9 cellular contexts compared by ENCODE assay signal in genomic region chr7:141674702-141675101, GRCh38. TPM values are rescaled to one million over a fixed set of nuclear protein-coding genes. Genes with fewer than 3 reads are reported as not detected.
DNase-seq lines count a peak whose midpoint lies in the region; ATAC-seq lines count a peak whose summit lies in the region.
"Had no signal": no experiment of that assay in that cellular context is flagged by ENCODE, and none has a peak within 500 bp of the region (broad histone marks: within the 10 kb centered on the region; RNA-seq: fewer than 3 reads in every experiment).

No MANE protein-coding gene starts in this region.

- H3K4me1 Mint-ChIP-seq in activated CD4-positive, alpha-beta T cell treated with anti-CD3 and anti-CD28 coated beads for 36 hours = peaks cover 22% of the 10 kb centered on the region
- H3K4me1 Mint-ChIP-seq in activated CD8-positive, alpha-beta T cell treated with anti-CD3 and anti-CD28 coated beads, Interleukin-2, amount 10 ng/mL, durations not matched to agents 7 days and 5 days (ENCODE audit: low read depth) = peaks cover 18% of the 10 kb centered on the region

- H3K36me3 Mint-ChIP-seq in activated CD4-positive, alpha-beta T cell treated with anti-CD3 and anti-CD28 coated beads for 36 hours (ENCODE audit: low read depth) = peaks cover 18% of the 10 kb centered on the region
- peaks cover 32% of the 10 kb centered on the region for H3K36me3 Mint-ChIP-seq in activated CD8-positive, alpha-beta T cell treated with anti-CD3 and anti-CD28 coated beads, Interleukin-2, amount 10 ng/mL, durations not matched to agents 7 days and 5 days (ENCODE audit: low read depth)

- no peak overlapping the region for H3K27ac Mint-ChIP-seq in activated CD4-positive, alpha-beta T cell treated with anti-CD3 and anti-CD28 coated beads for 36 hours
- no peak overlapping the region for H3K27ac Mint-ChIP-seq in activated CD8-positive, alpha-beta T cell treated with anti-CD3 and anti-CD28 coated beads, Interleukin-2, amount 10 ng/mL, durations not matched to agents 7 days and 5 days

- H3K4me3 Mint-ChIP-seq in activated CD4-positive, alpha-beta T cell treated with anti-CD3 and anti-CD28 coated beads for 36 hours = no peak overlapping the region
- no peak overlapping the region for H3K4me3 Mint-ChIP-seq in activated CD8-positive, alpha-beta T cell treated with anti-CD3 and anti-CD28 coated beads, Interleukin-2, amount 10 ng/mL, durations not matched to agents 7 days and 5 days

- CTCF ChIA-PET in activated CD4-positive, alpha-beta T cell treated with anti-CD3 and anti-CD28 coated beads for 36 hours (lab: Charles Lee) = interaction anchor here (0.7 to 1.3 kb wide), 5 partner anchors 15 to 55 kb away, joined by 3 to 4 read pairs (median 3); no protein-coding TSS in a partner anchor
- CTCF ChIA-PET in activated CD8-positive, alpha-beta T cell treated with anti-CD3 and anti-CD28 coated beads, Interleukin-2, amount 10 ng/mL, durations not matched to agents 7 days and 5 days (lab: Charles Lee) = interaction anchor here (1.0 to 7.7 kb wide), 6 partner anchors 8 to 63 kb away, joined by 3 to 41 read pairs (median 4); partner anchors contain the start of genes DENND11 and SSBP1

- no peaks in the 10 kb centered on the region for H3K9me3 Mint-ChIP-seq in activated CD4-positive, alpha-beta T cell treated with anti-CD3 and anti-CD28 coated beads for 36 hours (ENCODE audit: low read depth)
- no peaks in the 10 kb centered on the region for H3K9me3 Mint-ChIP-seq in activated CD8-positive, alpha-beta T cell treated with anti-CD3 and anti-CD28 coated beads, Interleukin-2, amount 10 ng/mL, durations not matched to agents 7 days and 5 days (ENCODE audit: insufficient read depth)

- no peaks in the 10 kb centered on the region for H3K27me3 Mint-ChIP-seq in activated CD4-positive, alpha-beta T cell treated with anti-CD3 and anti-CD28 coated beads for 36 hours
- no peaks in the 10 kb centered on the region for H3K27me3 Mint-ChIP-seq in activated CD8-positive, alpha-beta T cell treated with anti-CD3 and anti-CD28 coated beads, Interleukin-2, amount 10 ng/mL, durations not matched to agents 7 days and 5 days (ENCODE audit: low read depth)

- DNase-seq in activated CD4-positive, alpha-beta T cell treated with anti-CD3 and anti-CD28 coated beads for 36 hours = peak; percentile 30
- DNase-seq in activated CD4-positive, alpha-beta T cell treated with anti-CD3 and anti-CD28 coated beads for 1 hour = no peak
- DNase-seq in activated CD8-positive, alpha-beta T cell treated with anti-CD3 and anti-CD28 coated beads, Interleukin-2, amount 10 ng/mL, durations not matched to agents 7 days and 5 days = no peak
- DNase-seq in left ventricle myocardium superior (no peak), substantia nigra (lab: John Stamatoyannopoulos, UW) (peak in 21 of 49 donors; percentile 9 to 60 (median 29)), DMS79 treated with DMSO at 0.1 percent for 48 hours (lab: John Stamatoyannopoulos, UW) (no peak), amniotic stem cell (lab: John Stamatoyannopoulos, UW) (no peak)

- no peak for ATAC-seq in activated CD4-positive, alpha-beta T cell treated with anti-CD3 and anti-CD28 coated beads for 36 hours
- ATAC-seq in activated CD8-positive, alpha-beta T cell treated with anti-CD3 and anti-CD28 coated beads, Interleukin-2, amount 10 ng/mL, durations not matched to agents 7 days and 5 days = peak; percentile 60
- peak; percentile 21 for ATAC-seq in left ventricle myocardium superior
- no peak for ATAC-seq in HG02840 (IDR thresholded peaks at IDR 0.05; ENCODE audit: low FRiP score, unreplicated experiment)

- peak overlapping the region; percentile 73 for H3K27ac ChIP-seq in substantia nigra (ENCODE audit: low read depth, low read length, poor library complexity, severe bottlenecking)

- intact Hi-C loops in activated CD4-positive, alpha-beta T cell treated with anti-CD3 and anti-CD28 coated beads for 36 hours (cut with DNase I, micrococcal nuclease) = no loop called here
- intact Hi-C loops in left ventricle myocardium superior (cut with micrococcal nuclease) = no loop called here

- POLR2A ChIA-PET in activated CD4-positive, alpha-beta T cell treated with anti-CD3 and anti-CD28 coated beads for 36 hours (lab: Charles Lee) = no interaction called here
- POLR2A ChIA-PET in activated CD8-positive, alpha-beta T cell treated with anti-CD3 and anti-CD28 coated beads, Interleukin-2, amount 10 ng/mL, durations not matched to agents 7 days and 5 days (lab: Charles Lee) = interaction anchor here (0.8 to 2.0 kb wide), 2 partner anchors 27 to 63 kb away, joined by 3 to 4 read pairs; partner anchors contain the start of genes DENND11 and SSBP1

RNA-seq across cellular contexts. Expression of gene DENND11, which starts 27.3 kb away (rescaled TPM):
- total RNA-seq in activated CD4-positive, alpha-beta T cell treated with anti-CD3 and anti-CD28 coated beads for 36 hours = 10 to 100 TPM; 21.2 to 27.6 TPM
- 10 to 100 TPM; 22.9 to 23.3 TPM for total RNA-seq in activated CD8-positive, alpha-beta T cell treated with anti-CD3 and anti-CD28 coated beads, Interleukin-2, amount 10 ng/mL, durations not matched to agents 7 days and 5 days
- total RNA-seq in left ventricle myocardium superior = 10.8 TPM

RNA-seq across cellular contexts. Expression of gene WEE2, which starts 33.5 kb away (rescaled TPM):
- not detected for total RNA-seq in activated CD4-positive, alpha-beta T cell treated with anti-CD3 and anti-CD28 coated beads for 36 hours
- not detected for total RNA-seq in activated CD8-positive, alpha-beta T cell treated with anti-CD3 and anti-CD28 coated beads, Interleukin-2, amount 10 ng/mL, durations not matched to agents 7 days and 5 days
- total RNA-seq in left ventricle myocardium superior = not detected
- total RNA-seq: ureter had no signal

Comparison
In these comparisons a context has a peak if more than half of its experiments do, and no peak if none do; other contexts are left out.
1. ATAC-seq: peak in activated CD8-positive, alpha-beta T cell treated with anti-CD3 and anti-CD28 coated beads, Interleukin-2, amount 10 ng/mL, durations not matched to agents 7 days and 5 days (single experiment) and left ventricle myocardium superior (single experiment); none in activated CD4-positive, alpha-beta T cell treated with anti-CD3 and anti-CD28 coated beads for 36 hours (single experiment) and HG02840 (single experiment).